11 cellular contexts compared by ENCODE assay signal in genomic region chr22:35601743-35602633, GRCh38. TPM values are rescaled to one million over a fixed set of nuclear protein-coding genes. Genes with fewer than 3 reads are reported as not detected.
DNase-seq lines count a peak whose midpoint lies in the region; ATAC-seq and TF ChIP-seq lines count a peak whose summit lies in the region.
"Had no signal": no experiment of that assay in that cellular context is flagged by ENCODE, and none has a peak within 500 bp of the region (broad histone marks: within the 10 kb centered on the region; RNA-seq: fewer than 3 reads in every experiment).

No MANE protein-coding gene starts in this region.

- peak overlapping the region; percentile 96 for H3K27ac ChIP-seq in Panc1 (ENCODE audit: low read length)
- H3K27ac ChIP-seq: BLaER1 had no signal

- no peaks in the 10 kb centered on the region for H3K9me3 Mint-ChIP-seq in activated CD8-positive, alpha-beta memory T cell treated with anti-CD3 and anti-CD28 coated beads, Interleukin-2, amount 10 ng/mL, durations not matched to agents 7 days and 5 days (ENCODE audit: low read depth)
- H3K9me3 Mint-ChIP-seq in stimulated activated effector memory CD8-positive, alpha-beta T cell treated with anti-CD3 and anti-CD28 coated beads, Interleukin-12 subunit alpha, Interleukin-12 subunit beta, amount 100 ng/mL, for 72 hours: no peaks in the 10 kb centered on the region

- in situ Hi-C loops in Panc1 (cut with HindIII; ENCODE audit: low pct_unique_long_range_greater_than_20kb, low sequenced_read_pairs): no loop called here

- H3K36me3 ChIP-seq in Panc1 (ENCODE audit: control insufficient read depth, insufficient read depth, low read length): no peaks in the 10 kb centered on the region
- H3K36me3 ChIP-seq: BLaER1 had no signal

- H3K4me3 ChIP-seq in Panc1 (ENCODE audit: low read depth in 2 of 2, low read length in 2 of 2): no peak overlapping the region
- H3K4me3 ChIP-seq: BLaER1 had no signal

- peaks cover 10% of the 10 kb centered on the region for H3K4me1 Mint-ChIP-seq in activated CD8-positive, alpha-beta memory T cell treated with anti-CD3 and anti-CD28 coated beads, Interleukin-2, amount 10 ng/mL, durations not matched to agents 7 days and 5 days
- H3K4me1 Mint-ChIP-seq in stimulated activated effector memory CD8-positive, alpha-beta T cell treated with anti-CD3 and anti-CD28 coated beads, Interleukin-12 subunit alpha, Interleukin-12 subunit beta, amount 100 ng/mL, for 72 hours: peaks cover 23% of the 10 kb centered on the region

- POLR2A ChIA-PET in Panc1 (lab: Charles Lee): no interaction called here

- H3K36me3 Mint-ChIP-seq in activated CD8-positive, alpha-beta memory T cell treated with anti-CD3 and anti-CD28 coated beads, Interleukin-2, amount 10 ng/mL, durations not matched to agents 7 days and 5 days: no peaks in the 10 kb centered on the region
- H3K36me3 Mint-ChIP-seq in stimulated activated effector memory CD8-positive, alpha-beta T cell treated with anti-CD3 and anti-CD28 coated beads, Interleukin-12 subunit alpha, Interleukin-12 subunit beta, amount 100 ng/mL, for 72 hours: no peaks in the 10 kb centered on the region

- DNase-seq in activated CD8-positive, alpha-beta memory T cell treated with anti-CD3 and anti-CD28 coated beads, Interleukin-2, amount 10 ng/mL, durations not matched to agents 7 days and 5 days: peak; percentile 46
- no peak for DNase-seq in activated CD8-positive, alpha-beta memory T cell treated with anti-CD3 and anti-CD28 coated beads, Interleukin-2, amount 50 U/mL, for 48 hours
- DNase-seq in Panc1 (ENCODE audit: low read depth, low spot score): no peak
- peak; percentile 58 for DNase-seq in fibroblast of peridontal ligament (ENCODE audit: extremely low read depth)
- DNase-seq in stimulated activated effector memory CD8-positive, alpha-beta T cell treated with anti-CD3 and anti-CD28 coated beads, Interleukin-12 subunit alpha, Interleukin-12 subunit beta, amount 100 ng/mL, for 72 hours (ENCODE audit: low spot score in 2 of 2): no peak
- no peak for DNase-seq in activated naive CD4-positive, alpha-beta T cell (lab: John Stamatoyannopoulos, UW)

- CTCF ChIA-PET in activated CD8-positive, alpha-beta memory T cell treated with anti-CD3 and anti-CD28 coated beads, Interleukin-2, amount 10 ng/mL, durations not matched to agents 7 days and 5 days (lab: Charles Lee): no interaction called here
- CTCF ChIA-PET in Panc1 (lab: Charles Lee): no interaction called here

- H3K9me3 ChIP-seq in Panc1 (ENCODE audit: control insufficient read depth, insufficient read depth, low read depth, low read length): no peaks in the 10 kb centered on the region
- H3K9me3 ChIP-seq: BLaER1 had no signal

- no peak for ATAC-seq in activated CD8-positive, alpha-beta memory T cell treated with anti-CD3 and anti-CD28 coated beads, Interleukin-2, amount 10 ng/mL, durations not matched to agents 7 days and 5 days
- ATAC-seq in Panc1 (no peak), GM18873 (IDR thresholded peaks at IDR 0.05; ENCODE audit: low FRiP score, unreplicated experiment) (no peak), HG02642 (IDR thresholded peaks at IDR 0.05; ENCODE audit: poor library complexity, unreplicated experiment) (no peak)
- peak; percentile 47 for ATAC-seq in stimulated activated effector memory CD8-positive, alpha-beta T cell treated with anti-CD3 and anti-CD28 coated beads, Interleukin-12 subunit alpha, Interleukin-12 subunit beta, amount 100 ng/mL, for 72 hours

- no TSS peak for BruUV-seq in Panc1 (replicated peaks; lab: Mats Ljungman, UMichigan)

- no peak overlapping the region for H3K27ac Mint-ChIP-seq in activated CD8-positive, alpha-beta memory T cell treated with anti-CD3 and anti-CD28 coated beads, Interleukin-2, amount 10 ng/mL, durations not matched to agents 7 days and 5 days
- H3K27ac Mint-ChIP-seq in stimulated activated effector memory CD8-positive, alpha-beta T cell treated with anti-CD3 and anti-CD28 coated beads, Interleukin-12 subunit alpha, Interleukin-12 subunit beta, amount 100 ng/mL, for 72 hours: no peak overlapping the region

- no peak for TF ChIP-seq CTCF in Panc1 (IDR thresholded peaks at IDR 0.05)

- H3K27me3 Mint-ChIP-seq in activated CD8-positive, alpha-beta memory T cell treated with anti-CD3 and anti-CD28 coated beads, Interleukin-2, amount 10 ng/mL, durations not matched to agents 7 days and 5 days: peaks cover 12% of the 10 kb centered on the region

- H3K27me3 ChIP-seq in Panc1 (ENCODE audit: control insufficient read depth, insufficient read depth, low read length): no peaks in the 10 kb centered on the region
- H3K27me3 ChIP-seq: BLaER1 had no signal

- H3K4me1 ChIP-seq in Panc1 (ENCODE audit: control insufficient read depth, insufficient read depth, low read length): peaks cover 51% of the 10 kb centered on the region

- intact Hi-C loops in Panc1 (cut with micrococcal nuclease; ENCODE audit: unreplicated experiment): no loop called here

- no peak overlapping the region for H3K4me3 Mint-ChIP-seq in activated CD8-positive, alpha-beta memory T cell treated with anti-CD3 and anti-CD28 coated beads, Interleukin-2, amount 10 ng/mL, durations not matched to agents 7 days and 5 days
- no peak overlapping the region for H3K4me3 Mint-ChIP-seq in stimulated activated effector memory CD8-positive, alpha-beta T cell treated with anti-CD3 and anti-CD28 coated beads, Interleukin-12 subunit alpha, Interleukin-12 subunit beta, amount 100 ng/mL, for 72 hours

RNA-seq across cellular contexts. Expression of gene MB, which starts 15.1 kb away (rescaled TPM):
- 1 to 10 TPM in 1 of 2 experiments, not detected in 1; 2.6 TPM for total RNA-seq in activated CD8-positive, alpha-beta memory T cell treated with anti-CD3 and anti-CD28 coated beads, Interleukin-2, amount 10 ng/mL, durations not matched to agents 7 days and 5 days
- total RNA-seq in Panc1 (2021; ENCODE audit: unreplicated experiment): 17.3 TPM
- 29.4 TPM for polyA plus RNA-seq in Panc1 (2012; ENCODE audit: insufficient read length)
- total RNA-seq: epithelial cell of proximal tubule had no signal

RNA-seq across cellular contexts. Expression of gene APOL6, which starts 46.3 kb away (rescaled TPM):
- total RNA-seq in activated CD8-positive, alpha-beta memory T cell treated with anti-CD3 and anti-CD28 coated beads, Interleukin-2, amount 10 ng/mL, durations not matched to agents 7 days and 5 days: 10 to 100 TPM; 59.9 to 65.2 TPM
- total RNA-seq in Panc1 (2021; ENCODE audit: unreplicated experiment): 16.4 TPM
- polyA plus RNA-seq in Panc1 (2012; ENCODE audit: insufficient read length): 4.8 TPM
- polyA plus RNA-seq: neural cell had no signal

Comparison
In these comparisons a context has a peak if more than half of its experiments do, and no peak if none do; other contexts are left out.
1. DNase-seq: peak in activated CD8-positive, alpha-beta memory T cell treated with anti-CD3 and anti-CD28 coated beads, Interleukin-2, amount 10 ng/mL, durations not matched to agents 7 days and 5 days (single experiment) and fibroblast of peridontal ligament (single experiment); none in activated CD8-positive, alpha-beta memory T cell treated with anti-CD3 and anti-CD28 coated beads, Interleukin-2, amount 50 U/mL, for 48 hours (single experiment), Panc1 (single experiment), stimulated activated effector memory CD8-positive, alpha-beta T cell treated with anti-CD3 and anti-CD28 coated beads, Interleukin-12 subunit alpha, Interleukin-12 subunit beta, amount 100 ng/mL, for 72 hours (0 of 2) and activated naive CD4-positive, alpha-beta T cell (0 of 4).